In the genomic region with DNA sequence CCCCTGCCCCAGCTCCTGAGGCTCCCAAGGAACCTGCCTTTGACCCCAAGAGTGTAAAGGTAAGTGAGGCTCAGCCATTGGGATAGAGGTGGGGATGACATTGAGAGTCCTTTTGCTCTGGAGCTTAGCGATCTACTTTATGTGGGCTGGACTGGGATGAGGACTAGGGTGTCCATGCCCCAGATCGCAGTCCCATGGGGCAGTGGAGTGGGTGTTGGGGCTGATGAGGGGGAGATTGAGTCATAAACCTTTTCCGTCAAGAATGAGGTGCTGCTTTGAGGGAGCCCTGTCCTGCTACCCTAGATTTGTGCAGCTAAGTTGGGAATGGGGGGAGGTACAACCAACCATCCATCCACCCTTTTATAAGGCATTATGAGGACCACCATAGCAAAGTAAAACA, we compare ENCODE assay signal across 19 cellular contexts. TPM values are rescaled to one million over a fixed set of nuclear protein-coding genes. Genes with fewer than 3 reads are reported as not detected.
DNase-seq lines count a peak whose midpoint lies in the region; ATAC-seq and TF ChIP-seq lines count a peak whose summit lies in the region.
"Had no signal": no experiment of that assay in that cellular context is flagged by ENCODE, and none has a peak within 500 bp of the region (broad histone marks: within the 10 kb centered on the region; RNA-seq: fewer than 3 reads in every experiment).

No MANE protein-coding gene starts in this region.

- H3K27ac Mint-ChIP-seq in activated CD8-positive, alpha-beta T cell treated with anti-CD3 and anti-CD28 coated beads, Interleukin-2, amount 10 ng/mL, durations not matched to agents 7 days and 5 days = peak overlapping the region; percentile 27
- H3K27ac Mint-ChIP-seq in activated CD8-positive, alpha-beta T cell treated with anti-CD3 and anti-CD28 coated beads for 36 hours = no peak overlapping the region
- no peak overlapping the region for H3K27ac Mint-ChIP-seq in endodermal cell
- H3K27ac Mint-ChIP-seq in mesothelial cell of epicardium = no peak overlapping the region
- H3K27ac Mint-ChIP-seq: CD8-positive, alpha-beta T cell had no signal

- H2AFZ ChIP-seq in OCI-LY7 (ENCODE audit: low read length) = peak overlapping the region; percentile 47; the same call in 1 of the 2 replicates
- H2AFZ ChIP-seq in SK-N-SH (ENCODE audit: low read depth) = no peak overlapping the region
- H2AFZ ChIP-seq: GM23248, PC-9 had no signal

- H3K9ac ChIP-seq in endodermal cell (ENCODE audit: extremely low read depth, low read length, poor library complexity, severe bottlenecking) = peak overlapping the region; percentile 2
- no peak overlapping the region for H3K9ac ChIP-seq in SK-N-SH
- H3K9ac ChIP-seq: GM23248 had no signal

- H3K36me3 Mint-ChIP-seq in activated CD8-positive, alpha-beta T cell treated with anti-CD3 and anti-CD28 coated beads, Interleukin-2, amount 10 ng/mL, durations not matched to agents 7 days and 5 days (ENCODE audit: low read depth) = no peaks in the 10 kb centered on the region
- H3K36me3 Mint-ChIP-seq in activated CD8-positive, alpha-beta T cell treated with anti-CD3 and anti-CD28 coated beads for 36 hours (ENCODE audit: low read depth) = no peaks in the 10 kb centered on the region
- H3K36me3 Mint-ChIP-seq in endodermal cell (ENCODE audit: low read depth) (no peaks in the 10 kb centered on the region), mesothelial cell of epicardium (no peaks in the 10 kb centered on the region)
- H3K36me3 Mint-ChIP-seq: CD8-positive, alpha-beta T cell had no signal

- H3F3A ChIP-seq in SK-N-SH (replicated peaks; ENCODE audit: insufficient read depth) = peaks cover 3% of the 10 kb centered on the region

- H3K4me2 ChIP-seq in OCI-LY7 (ENCODE audit: low read length) = 0 out of 2 replicates have a peak overlapping the region, but pooled peaks have one; percentile 80
- H3K4me2 ChIP-seq in SK-N-SH = no peak overlapping the region
- H3K4me2 ChIP-seq: PC-9 had no signal

- H3K79me2 ChIP-seq in OCI-LY7 (ENCODE audit: insufficient read depth, low read depth, low read length) (no peaks in the 10 kb centered on the region), SK-N-SH (ENCODE audit: insufficient read depth) (no peaks in the 10 kb centered on the region)

- H3K27ac ChIP-seq in OCI-LY7 (ENCODE audit: low read depth, low read length, poor library complexity, severe bottlenecking) (no peak overlapping the region), endodermal cell (ENCODE audit: low read depth, low read length) (no peak overlapping the region), SK-N-SH (ENCODE audit: low read depth in 2 of 2, low read length in 1 of 2) (no peak overlapping the region)
- H3K27ac ChIP-seq: 22Rv1, GM23248, PC-9 had no signal

- H3K9me3 ChIP-seq in OCI-LY7 (ENCODE audit: low read length) (no peaks in the 10 kb centered on the region), endodermal cell (ENCODE audit: control insufficient read depth, low read length) (no peaks in the 10 kb centered on the region), SK-N-SH (no peaks in the 10 kb centered on the region)
- H3K9me3 ChIP-seq: BE2C had no signal

- no peak for DNase-seq in activated CD8-positive, alpha-beta T cell treated with anti-CD3 and anti-CD28 coated beads, Interleukin-2, amount 10 ng/mL, durations not matched to agents 7 days and 5 days
- no peak for DNase-seq in activated CD8-positive, alpha-beta T cell treated with anti-CD3 and anti-CD28 coated beads for 36 hours
- DNase-seq in OCI-LY7 (ENCODE audit: low spot score) (no peak), endodermal cell (no peak), skeletal muscle cell (ENCODE audit: low read depth) (no peak), mesothelial cell of epicardium (ENCODE audit: low spot score in 2 of 2, unreplicated experiment in 2 of 2) (no peak), SK-N-SH (no peak)
- DNase-seq: BE2C; CD8-positive, alpha-beta T cell; DND-41; GM23248; KBM-7; NCI-H1436; NCI-H2029 treated with DMSO at 0.1 percent for 48 hours; NCI-H510A treated with DMSO at 0.1 percent for 48 hours; PC-9 had no signal

- H3K9me3 Mint-ChIP-seq in activated CD8-positive, alpha-beta T cell treated with anti-CD3 and anti-CD28 coated beads, Interleukin-2, amount 10 ng/mL, durations not matched to agents 7 days and 5 days (ENCODE audit: insufficient read depth) = no peaks in the 10 kb centered on the region
- no peaks in the 10 kb centered on the region for H3K9me3 Mint-ChIP-seq in activated CD8-positive, alpha-beta T cell treated with anti-CD3 and anti-CD28 coated beads for 36 hours
- no peaks in the 10 kb centered on the region for H3K9me3 Mint-ChIP-seq in endodermal cell
- no peaks in the 10 kb centered on the region for H3K9me3 Mint-ChIP-seq in mesothelial cell of epicardium
- H3K9me3 Mint-ChIP-seq: CD8-positive, alpha-beta T cell had no signal

- no peak for TF ChIP-seq RAD21 in SK-N-SH (IDR thresholded peaks at IDR 0.05; ENCODE audit: low read length)

- WGBS in endodermal cell (ENCODE audit: insufficient coverage in 1 of 2, insufficient read length in 1 of 2), 2 experiments = 80 to 93% methylated on average over 1 to 3 of the region's 3 CpGs
- WGBS in SK-N-SH (ENCODE audit: low lambda C conversion rate) = 73% methylated on average over 3 of the region's 3 CpGs

- no TSS peak for BruUV-seq in OCI-LY7 (replicated peaks; lab: Mats Ljungman, UMichigan)

- H3K9me2 ChIP-seq in OCI-LY7 (ENCODE audit: insufficient read depth, low read length) = no peaks in the 10 kb centered on the region
- H3K9me2 ChIP-seq in SK-N-SH = no peaks in the 10 kb centered on the region

- no peaks in the 10 kb centered on the region for H3K36me3 ChIP-seq in OCI-LY7 (ENCODE audit: insufficient read depth, low read length)
- H3K36me3 ChIP-seq in endodermal cell (ENCODE audit: control insufficient read depth, insufficient read depth, low read length) = peaks cover 9% of the 10 kb centered on the region
- H3K36me3 ChIP-seq in SK-N-SH (replicated peaks in 1 of 2; ENCODE audit: control insufficient read depth in 1 of 2, insufficient read depth in 2 of 2, low read length in 1 of 2) = no peaks in the 10 kb centered on the region
- H3K36me3 ChIP-seq: BE2C had no signal

- TF ChIP-seq EP300 in SK-N-SH (IDR thresholded peaks at IDR 0.05; ENCODE audit: borderline replicate concordance in 1 of 2, low read depth in 1 of 2, low read length in 1 of 2) = no peak

- H3K4me1 ChIP-seq in OCI-LY7 (ENCODE audit: insufficient read depth, low read length, poor library complexity, severe bottlenecking) (peaks cover 65% of the 10 kb centered on the region), endodermal cell (ENCODE audit: control insufficient read depth, insufficient read depth, low read length) (peaks cover 7% of the 10 kb centered on the region), SK-N-SH (ENCODE audit: control insufficient read depth in 1 of 2, insufficient read depth in 2 of 2, low read depth in 1 of 2, low read length in 1 of 2) (no peaks in the 10 kb centered on the region)
- H3K4me1 ChIP-seq: BE2C had no signal

- H3K4me1 Mint-ChIP-seq in activated CD8-positive, alpha-beta T cell treated with anti-CD3 and anti-CD28 coated beads, Interleukin-2, amount 10 ng/mL, durations not matched to agents 7 days and 5 days (ENCODE audit: low read depth) = peaks cover 32% of the 10 kb centered on the region
- peaks cover 30% of the 10 kb centered on the region for H3K4me1 Mint-ChIP-seq in activated CD8-positive, alpha-beta T cell treated with anti-CD3 and anti-CD28 coated beads for 36 hours (ENCODE audit: low read depth)
- H3K4me1 Mint-ChIP-seq in endodermal cell (peaks cover 36% of the 10 kb centered on the region), mesothelial cell of epicardium (peaks cover 15% of the 10 kb centered on the region)

- peaks cover 18% of the 10 kb centered on the region for H3K27me3 Mint-ChIP-seq in activated CD8-positive, alpha-beta T cell treated with anti-CD3 and anti-CD28 coated beads, Interleukin-2, amount 10 ng/mL, durations not matched to agents 7 days and 5 days (ENCODE audit: low read depth)
- H3K27me3 Mint-ChIP-seq in activated CD8-positive, alpha-beta T cell treated with anti-CD3 and anti-CD28 coated beads for 36 hours = no peaks in the 10 kb centered on the region
- H3K27me3 Mint-ChIP-seq in endodermal cell (ENCODE audit: insufficient read depth) = peaks cover 7% of the 10 kb centered on the region
- H3K27me3 Mint-ChIP-seq in mesothelial cell of epicardium (ENCODE audit: low read depth) = peaks cover 1% of the 10 kb centered on the region

- no peak for ATAC-seq in activated CD8-positive, alpha-beta T cell treated with anti-CD3 and anti-CD28 coated beads, Interleukin-2, amount 10 ng/mL, durations not matched to agents 7 days and 5 days
- no peak for ATAC-seq in activated CD8-positive, alpha-beta T cell treated with anti-CD3 and anti-CD28 coated beads for 36 hours
- ATAC-seq in GM21619 (IDR thresholded peaks at IDR 0.05; ENCODE audit: unreplicated experiment) = no peak
- ATAC-seq: CD8-positive, alpha-beta T cell; HCT116 had no signal

- POLR2A ChIA-PET in activated CD8-positive, alpha-beta T cell treated with anti-CD3 and anti-CD28 coated beads, Interleukin-2, amount 10 ng/mL, durations not matched to agents 7 days and 5 days (lab: Charles Lee) = no interaction called here
- POLR2A ChIA-PET in activated CD8-positive, alpha-beta T cell treated with anti-CD3 and anti-CD28 coated beads for 36 hours (lab: Charles Lee) = interaction anchor here (0.9 kb wide), 1 partner anchor 11 kb away, joined by 3 read pairs; no protein-coding TSS in a partner anchor
- POLR2A ChIA-PET in OCI-LY7 (lab: Charles Lee) (interaction anchor here (8.7 kb wide), 1 partner anchor 16 kb away, joined by 114 read pairs; a partner anchor contains a TSS), SK-N-SH (lab: Yijun Ruan, JAX) (no interaction called here)

- no peaks in the 10 kb centered on the region for H3K27me3 ChIP-seq in endodermal cell (ENCODE audit: control insufficient read depth, insufficient read depth, low read length, poor library complexity, severe bottlenecking)
- no peaks in the 10 kb centered on the region for H3K27me3 ChIP-seq in SK-N-SH (ENCODE audit: insufficient read depth)
- H3K27me3 ChIP-seq: BE2C had no signal

- intact Hi-C loops in activated CD8-positive, alpha-beta T cell treated with anti-CD3 and anti-CD28 coated beads for 36 hours (cut with micrococcal nuclease) = no loop called here
- intact Hi-C loops in OCI-LY7 (cut with micrococcal nuclease; ENCODE audit: unreplicated experiment) = no loop called here

- H3K4me3 ChIP-seq in OCI-LY7 (ENCODE audit: low read depth, low read length, poor library complexity, severe bottlenecking) (no peak overlapping the region), endodermal cell (ENCODE audit: low read length) (peak overlapping the region; percentile 79), skeletal muscle cell (ENCODE audit: low read depth, low read length) (peak overlapping the region; percentile 28), SK-N-SH (ENCODE audit: low read depth in 2 of 2, low read length in 1 of 2) (no peak overlapping the region)
- H3K4me3 ChIP-seq: GM23248, PC-9 had no signal

- H4K20me1 ChIP-seq in OCI-LY7 (ENCODE audit: insufficient read depth, low read length) (no peaks in the 10 kb centered on the region), SK-N-SH (ENCODE audit: insufficient read depth) (no peaks in the 10 kb centered on the region)

- no peak overlapping the region for H3K4me3 Mint-ChIP-seq in activated CD8-positive, alpha-beta T cell treated with anti-CD3 and anti-CD28 coated beads, Interleukin-2, amount 10 ng/mL, durations not matched to agents 7 days and 5 days
- H3K4me3 Mint-ChIP-seq in activated CD8-positive, alpha-beta T cell treated with anti-CD3 and anti-CD28 coated beads for 36 hours = no peak overlapping the region
- H3K4me3 Mint-ChIP-seq in endodermal cell (peak overlapping the region; percentile 28), mesothelial cell of epicardium (no peak overlapping the region)
- H3K4me3 Mint-ChIP-seq: CD8-positive, alpha-beta T cell had no signal

- CTCF ChIA-PET in activated CD8-positive, alpha-beta T cell treated with anti-CD3 and anti-CD28 coated beads, Interleukin-2, amount 10 ng/mL, durations not matched to agents 7 days and 5 days (lab: Charles Lee) = interaction anchor here (1.0 to 3.1 kb wide), 3 partner anchors 20 to 106 kb away, joined by 3 to 10 read pairs (median 6); no protein-coding TSS in a partner anchor
- CTCF ChIA-PET in activated CD8-positive, alpha-beta T cell treated with anti-CD3 and anti-CD28 coated beads for 36 hours (lab: Charles Lee) = interaction anchor here (0.9 to 1.3 kb wide), 2 partner anchors 106 to 406 kb away, joined by 3 to 5 read pairs; no protein-coding TSS in a partner anchor
- CTCF ChIA-PET in OCI-LY7 (lab: Charles Lee; ENCODE audit: unreplicated experiment) (interaction anchor here (1.2 kb wide), 1 partner anchor 9 kb away, joined by 3 read pairs; no protein-coding TSS in a partner anchor), SK-N-SH (lab: Yijun Ruan, JAX) (interaction anchor here (0.9 to 5.3 kb wide), 5 partner anchors 11 to 106 kb away, joined by 3 to 23 read pairs (median 5); no protein-coding TSS in a partner anchor)

- no peak for TF ChIP-seq CTCF in activated CD8-positive, alpha-beta T cell treated with anti-CD3 and anti-CD28 coated beads for 36 hours (IDR thresholded peaks at IDR 0.05)
- TF ChIP-seq CTCF in OCI-LY7 (conservative IDR thresholded peaks at IDR 0.05; ENCODE audit: low read length) (no peak), endodermal cell (conservative IDR thresholded peaks at IDR 0.05) (no peak), mesothelial cell of epicardium (IDR thresholded peaks at IDR 0.05; ENCODE audit: unreplicated experiment) (no peak), SK-N-SH (IDR thresholded peaks at IDR 0.05) (no peak)

RNA-seq across cellular contexts. Expression of a gene that starts 0.4 kb away (rescaled TPM):
- total RNA-seq in activated CD8-positive, alpha-beta T cell treated with anti-CD3 and anti-CD28 coated beads, Interleukin-2, amount 10 ng/mL, durations not matched to agents 7 days and 5 days = not detected
- total RNA-seq in activated CD8-positive, alpha-beta T cell treated with anti-CD3 and anti-CD28 coated beads for 36 hours = not detected
- total RNA-seq in OCI-LY7 (2014; rRNA removed; shearing (Covaris generic)) = 0.39 and 2.1 TPM in 2 replicates
- total RNA-seq in OCI-LY7 (2022) (0.67 and 1.3 TPM in 2 replicates), endodermal cell (10 to 100 TPM; 15.5 to 20.0 TPM), mesothelial cell of epicardium (1.0 to 1.6 TPM (median 1.1 TPM) in 3 replicates)
- polyA plus RNA-seq in endodermal cell (2013, experiment 1 of 2) = 26.9 TPM
- polyA plus RNA-seq in endodermal cell (2013, experiment 2 of 2) = 27.9 TPM
- not detected in 2 replicates for polyA plus RNA-seq in SK-N-SH (2012; rRNA removed)
- 0.04 TPM in 1 of 2 replicates, not detected in the other for polyA plus RNA-seq in SK-N-SH (2012; cell fraction: cytosol; rRNA removed)
- 0.23 TPM in 1 of 2 replicates, not detected in the other for polyA plus RNA-seq in SK-N-SH (2012; cell fraction: nucleus; rRNA removed)
- total RNA-seq: CD8-positive, alpha-beta T cell; GM23248; PC-9 had no signal
- polyA plus RNA-seq: GM23248 had no signal

RNA-seq across cellular contexts. Expression of a gene that starts 20.4 kb away (rescaled TPM):
- 100 to 1,000 TPM; 133 to 138 TPM for total RNA-seq in activated CD8-positive, alpha-beta T cell treated with anti-CD3 and anti-CD28 coated beads, Interleukin-2, amount 10 ng/mL, durations not matched to agents 7 days and 5 days
- 100 to 1,000 TPM; 103 TPM for total RNA-seq in activated CD8-positive, alpha-beta T cell treated with anti-CD3 and anti-CD28 coated beads for 36 hours
- total RNA-seq in OCI-LY7 (2014; rRNA removed; shearing (Covaris generic)) = 74.3 and 83.4 TPM in 2 replicates
- total RNA-seq in OCI-LY7 (2022) (164 TPM in 2 replicates), endodermal cell (100 to 1,000 TPM in 1 of 2 donors, 10 to 100 TPM in 1; 72.1 to 108 TPM), mesothelial cell of epicardium (91.4 to 94.2 TPM (median 92.8 TPM) in 3 replicates)
- polyA plus RNA-seq in endodermal cell (2013, experiment 1 of 2) = 69.1 TPM
- 73.7 TPM for polyA plus RNA-seq in endodermal cell (2013, experiment 2 of 2)
- polyA plus RNA-seq in SK-N-SH (2012; rRNA removed) = 44.3 and 48.7 TPM in 2 replicates
- polyA plus RNA-seq in SK-N-SH (2012; cell fraction: cytosol; rRNA removed) = 49.0 and 49.4 TPM in 2 replicates
- polyA plus RNA-seq in SK-N-SH (2012; cell fraction: nucleus; rRNA removed) = 58.3 and 107 TPM in 2 replicates

RNA-seq across cellular contexts. Expression of a gene that starts 44.1 kb away (rescaled TPM):
- under 1 TPM; 0.29 to 0.73 TPM for total RNA-seq in activated CD8-positive, alpha-beta T cell treated with anti-CD3 and anti-CD28 coated beads, Interleukin-2, amount 10 ng/mL, durations not matched to agents 7 days and 5 days
- total RNA-seq in activated CD8-positive, alpha-beta T cell treated with anti-CD3 and anti-CD28 coated beads for 36 hours = not detected
- total RNA-seq in OCI-LY7 (2014; rRNA removed; shearing (Covaris generic)) = not detected in 2 replicates
- total RNA-seq in OCI-LY7 (2022) (0.17 TPM in 1 of 2 replicates, not detected in the other), endodermal cell (under 1 TPM; 0.51 to 0.73 TPM), mesothelial cell of epicardium (1.0 to 1.5 TPM (median 1.1 TPM) in 3 replicates)
- polyA plus RNA-seq in endodermal cell (2013, experiment 1 of 2) = 0.18 TPM
- polyA plus RNA-seq in endodermal cell (2013, experiment 2 of 2) = 0.33 TPM
- 4.4 and 4.6 TPM in 2 replicates for polyA plus RNA-seq in SK-N-SH (2012; rRNA removed)
- 2.7 and 3.7 TPM in 2 replicates for polyA plus RNA-seq in SK-N-SH (2012; cell fraction: cytosol; rRNA removed)
- polyA plus RNA-seq in SK-N-SH (2012; cell fraction: nucleus; rRNA removed) = 1.6 and 3.0 TPM in 2 replicates
- total RNA-seq: CD8-positive, alpha-beta T cell had no signal

Comparison
In these comparisons a context has a peak if more than half of its experiments do, and no peak if none do; other contexts are left out.
1. POLR2A ChIA-PET loops: an anchor here in activated CD8-positive, alpha-beta T cell treated with anti-CD3 and anti-CD28 coated beads for 36 hours (0.9 kb wide) and OCI-LY7 (8.7 kb wide); none called in activated CD8-positive, alpha-beta T cell treated with anti-CD3 and anti-CD28 coated beads, Interleukin-2, amount 10 ng/mL, durations not matched to agents 7 days and 5 days and SK-N-SH.
2. H3K4me3 ChIP-seq: peak in endodermal cell (single experiment) and skeletal muscle cell (single experiment); none in OCI-LY7 (single experiment) and SK-N-SH (0 of 2).